In genomic region chr3:10941972-10942371, GRCh38 we compare ENCODE assay signal across 9 cellular contexts. TPM values are rescaled to one million over a fixed set of nuclear protein-coding genes. Genes with fewer than 3 reads are reported as not detected.
A peak's percentile ranks its signal among the peaks of the same experiment; 100 is the strongest.
DNase-seq lines count a peak whose midpoint lies in the region; ATAC-seq lines count a peak whose summit lies in the region.
"Had no signal": no experiment of that assay in that cellular context is flagged by ENCODE, and none has a peak within 500 bp of the region (broad histone marks: within the 10 kb centered on the region; RNA-seq: fewer than 3 reads in every experiment).

No MANE protein-coding gene starts in this region.

- no peaks in the 10 kb centered on the region for H3K36me3 Mint-ChIP-seq in activated CD4-positive, alpha-beta T cell treated with anti-CD3 and anti-CD28 coated beads, Interleukin-2, amount 10 ng/mL, durations not matched to agents 24 days and 14 days (ENCODE audit: low read depth)
- H3K36me3 Mint-ChIP-seq: activated naive CD4-positive, alpha-beta T cell treated with anti-CD3 and anti-CD28 coated beads, Interleukin-2, amount 50 U/mL, for 24 hours had no signal

- intact Hi-C loops in activated CD4-positive, alpha-beta T cell treated with anti-CD3 and anti-CD28 coated beads, Interleukin-2, amount 10 ng/mL, durations not matched to agents 24 days and 14 days (cut with micrococcal nuclease), result no loop called here

- no peak for ATAC-seq in HG02840 (IDR thresholded peaks at IDR 0.05; ENCODE audit: low FRiP score, unreplicated experiment)

- DNase-seq in activated CD4-positive, alpha-beta T cell treated with anti-CD3 and anti-CD28 coated beads, Interleukin-2, amount 10 ng/mL, durations not matched to agents 24 days and 14 days, result peak; percentile 68
- DNase-seq in activated CD4-positive, alpha-beta T cell treated with anti-CD3 and anti-CD28 coated beads for 1 hour, result no peak
- DNase-seq in T-helper 9 cell (peak; percentile 5), germinal center (ENCODE audit: low spot score) (peak; percentile 12), NCI-H2171 (lab: John Stamatoyannopoulos, UW) (no peak), NCI-H524 treated with DMSO at 0.1 percent for 48 hours (lab: John Stamatoyannopoulos, UW) (no peak)
- peak; percentile 11 for DNase-seq in stimulated activated CD8-positive, alpha-beta memory T cell treated with anti-CD3 and anti-CD28 coated beads, Interleukin-4, amount 100 ng/mL, for 24 hours (ENCODE audit: low read depth)

- no peaks in the 10 kb centered on the region for H3K9me3 Mint-ChIP-seq in activated CD4-positive, alpha-beta T cell treated with anti-CD3 and anti-CD28 coated beads, Interleukin-2, amount 10 ng/mL, durations not matched to agents 24 days and 14 days
- H3K9me3 Mint-ChIP-seq: activated naive CD4-positive, alpha-beta T cell treated with anti-CD3 and anti-CD28 coated beads, Interleukin-2, amount 50 U/mL, for 24 hours had no signal

- H3K27me3 Mint-ChIP-seq in activated CD4-positive, alpha-beta T cell treated with anti-CD3 and anti-CD28 coated beads, Interleukin-2, amount 10 ng/mL, durations not matched to agents 24 days and 14 days, result no peaks in the 10 kb centered on the region

- H3K27ac Mint-ChIP-seq in activated CD4-positive, alpha-beta T cell treated with anti-CD3 and anti-CD28 coated beads, Interleukin-2, amount 10 ng/mL, durations not matched to agents 24 days and 14 days, result no peak overlapping the region
- H3K27ac Mint-ChIP-seq: activated naive CD4-positive, alpha-beta T cell treated with anti-CD3 and anti-CD28 coated beads, Interleukin-2, amount 50 U/mL, for 24 hours had no signal

- no peak overlapping the region for H3K4me3 Mint-ChIP-seq in activated CD4-positive, alpha-beta T cell treated with anti-CD3 and anti-CD28 coated beads, Interleukin-2, amount 10 ng/mL, durations not matched to agents 24 days and 14 days
- H3K4me3 Mint-ChIP-seq: activated naive CD4-positive, alpha-beta T cell treated with anti-CD3 and anti-CD28 coated beads, Interleukin-2, amount 50 U/mL, for 24 hours had no signal

- H3K4me1 Mint-ChIP-seq in activated CD4-positive, alpha-beta T cell treated with anti-CD3 and anti-CD28 coated beads, Interleukin-2, amount 10 ng/mL, durations not matched to agents 24 days and 14 days, result no peaks in the 10 kb centered on the region
- H3K4me1 Mint-ChIP-seq: activated naive CD4-positive, alpha-beta T cell treated with anti-CD3 and anti-CD28 coated beads, Interleukin-2, amount 50 U/mL, for 24 hours had no signal

RNA-seq across cellular contexts. Expression of gene SLC6A1, which starts 50.6 kb away (rescaled TPM):
- total RNA-seq in activated CD4-positive, alpha-beta T cell treated with anti-CD3 and anti-CD28 coated beads, Interleukin-2, amount 10 ng/mL, durations not matched to agents 24 days and 14 days, result not detected in 2 replicates

Comparison
In these comparisons a context has a peak if more than half of its experiments do, and no peak if none do; other contexts are left out.
1. DNase-seq: peak in activated CD4-positive, alpha-beta T cell treated with anti-CD3 and anti-CD28 coated beads, Interleukin-2, amount 10 ng/mL, durations not matched to agents 24 days and 14 days (single experiment), T-helper 9 cell (single experiment), germinal center (single experiment) and stimulated activated CD8-positive, alpha-beta memory T cell treated with anti-CD3 and anti-CD28 coated beads, Interleukin-4, amount 100 ng/mL, for 24 hours (single experiment); none in activated CD4-positive, alpha-beta T cell treated with anti-CD3 and anti-CD28 coated beads for 1 hour (single experiment), NCI-H2171 (single experiment) and NCI-H524 treated with DMSO at 0.1 percent for 48 hours (single experiment).